13 cellular contexts compared by ENCODE assay signal in the genomic region with DNA sequence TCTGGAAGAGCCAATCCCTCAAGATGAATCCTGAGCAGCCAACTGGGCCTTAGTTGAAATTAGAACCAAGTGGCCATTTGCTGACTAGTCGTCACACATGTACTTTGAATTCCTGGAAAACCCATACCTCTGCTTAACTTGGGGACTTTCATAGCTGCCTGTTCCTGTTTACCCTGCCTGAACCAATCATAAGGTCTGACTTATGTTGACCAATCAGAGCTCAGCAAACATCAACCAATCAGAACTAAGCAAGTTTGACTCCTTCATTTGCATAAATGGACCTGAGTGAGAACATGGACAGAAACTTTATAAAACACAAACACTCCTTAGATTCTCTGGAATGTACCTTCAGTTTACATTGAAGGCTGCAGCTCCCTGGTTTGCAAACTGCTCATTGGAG. TPM values are rescaled to one million over a fixed set of nuclear protein-coding genes. Genes with fewer than 3 reads are reported as not detected.
DNase-seq lines count a peak whose midpoint lies in the region; ATAC-seq and TF ChIP-seq lines count a peak whose summit lies in the region.
"Had no signal": no experiment of that assay in that cellular context is flagged by ENCODE, and none has a peak within 500 bp of the region (broad histone marks: within the 10 kb centered on the region; RNA-seq: fewer than 3 reads in every experiment).

No MANE protein-coding gene starts in this region.

- peaks cover 77% of the 10 kb centered on the region for H4K20me1 ChIP-seq in SK-N-SH (ENCODE audit: insufficient read depth)

- peaks cover 0 to 9% of the 10 kb centered on the region in 2 experiments for H3K36me3 ChIP-seq in SK-N-SH (replicated peaks in 1 of 2; ENCODE audit: control insufficient read depth in 1 of 2, insufficient read depth in 2 of 2, low read length in 1 of 2)
- no peaks in the 10 kb centered on the region for H3K36me3 ChIP-seq in psoas muscle (ENCODE audit: insufficient read depth in 1 of 2, low read depth in 1 of 2)

- intact Hi-C loops in psoas muscle (cut with DNase I) = no loop called here

- no peaks in the 10 kb centered on the region for H3K9me2 ChIP-seq in SK-N-SH

- H3K27ac ChIP-seq in SK-N-SH (ENCODE audit: low read depth in 2 of 2, low read length in 1 of 2) = peak overlapping the region; percentile 22 to 28; a peak in 2 of 4 replicates
- H3K27ac ChIP-seq in foreskin keratinocyte = no peak overlapping the region
- peak overlapping the region; percentile 33 for H3K27ac ChIP-seq in psoas muscle

- H3K4me3 ChIP-seq in SK-N-SH (ENCODE audit: low read depth in 2 of 2, low read length in 1 of 2) = no peak overlapping the region
- no peak overlapping the region for H3K4me3 ChIP-seq in psoas muscle

- CTCF ChIA-PET in SK-N-SH (lab: Yijun Ruan, JAX) = interaction anchor here (0.6 kb wide), 1 partner anchor 46 kb away, joined by 4 read pairs; no protein-coding TSS in a partner anchor

- TF ChIP-seq EP300 in SK-N-SH (IDR thresholded peaks at IDR 0.05; ENCODE audit: borderline replicate concordance in 1 of 2, low read depth in 1 of 2, low read length in 1 of 2) = no peak

- H3K9ac ChIP-seq in SK-N-SH = no peak overlapping the region

- no peak for ATAC-seq in SK-N-SH treated with all-trans-retinoic acid at 6 μM for 48 hours
- peak; percentile 46 for ATAC-seq in foreskin keratinocyte
- ATAC-seq in psoas muscle = peak in 3 of 4 donors; percentile 29 to 46 (median 31)
- ATAC-seq: left lobe of liver had no signal

- H3F3A ChIP-seq in SK-N-SH (replicated peaks; ENCODE audit: insufficient read depth) = peaks cover 31% of the 10 kb centered on the region

- H3K4me1 ChIP-seq in SK-N-SH (ENCODE audit: control insufficient read depth in 1 of 2, insufficient read depth in 2 of 2, low read depth in 1 of 2, low read length in 1 of 2) = peaks cover 12 to 34% of the 10 kb centered on the region in 2 experiments
- no peaks in the 10 kb centered on the region for H3K4me1 ChIP-seq in foreskin keratinocyte
- peaks cover 84% of the 10 kb centered on the region for H3K4me1 ChIP-seq in psoas muscle

- H3K27me3 ChIP-seq in SK-N-SH (ENCODE audit: insufficient read depth) (no peaks in the 10 kb centered on the region), foreskin keratinocyte (no peaks in the 10 kb centered on the region), psoas muscle (ENCODE audit: insufficient read depth in 3 of 3, low read length in 2 of 3) (no peaks in the 10 kb centered on the region)

- TF ChIP-seq CTCF in SK-N-SH (IDR thresholded peaks at IDR 0.05) = no peak
- no peak for TF ChIP-seq CTCF in foreskin keratinocyte (conservative IDR thresholded peaks at IDR 0.05)
- TF ChIP-seq CTCF in psoas muscle (IDR thresholded peaks at IDR 0.05) = no peak

- H3K4me2 ChIP-seq in SK-N-SH = no peak overlapping the region

- DNase-seq in SK-N-SH (no peak), RPMI7951 (ENCODE audit: low read depth) (peak; percentile 20), foreskin keratinocyte (no peak), psoas muscle (no peak), SIG-M5 treated with dmso at 0.1 percent for 504 hours (lab: John Stamatoyannopoulos, UW; ENCODE audit: unreplicated experiment) (no peak), NCI-H187 (lab: John Stamatoyannopoulos, UW) (no peak), H4 (ENCODE audit: low spot score) (no peak)
- DNase-seq: activated T-cell treated with anti-CD3 and anti-CD28 coated beads, Interleukin-2, amount 50 U/mL, for 48 hours; central memory CD4-positive, alpha-beta T cell; NCI-H1694; NK-92 treated with Interleukin-12 subunit alpha and Interleukin-12 subunit beta, amount 100 ng/mL, for 24 hours had no signal

- TF ChIP-seq RAD21 in SK-N-SH (IDR thresholded peaks at IDR 0.05; ENCODE audit: low read length) = no peak

- H3K9me3 ChIP-seq in SK-N-SH = no peaks in the 10 kb centered on the region
- H3K9me3 ChIP-seq in psoas muscle = no peaks in the 10 kb centered on the region

- POLR2A ChIA-PET in SK-N-SH (lab: Yijun Ruan, JAX) = no interaction called here

- WGBS in SK-N-SH (ENCODE audit: low lambda C conversion rate) = 88% methylated on average over 1 of the region's 1 CpG
- 13 to 22% (median 14%) methylated on average over 1 of the region's 1 CpG for WGBS in psoas muscle, 3 donors

- H2AFZ ChIP-seq in SK-N-SH (ENCODE audit: low read depth) = no peak overlapping the region

- H3K79me2 ChIP-seq in SK-N-SH (ENCODE audit: insufficient read depth) = peaks cover 97% of the 10 kb centered on the region

TF ChIP-seq in SK-N-SH, 30 proteins besides CTCF, POLR2A, EP300 and RAD21 (continues in another document):
- TF ChIP-seq GATA2 (CRISPR knock-in tag; IDR thresholded peaks at IDR 0.05) (no peak), TCF12 (IDR thresholded peaks at IDR 0.05) (no peak), SMC3 (IDR thresholded peaks at IDR 0.05; ENCODE audit: low read depth, low read length) (no peak), NFIC (IDR thresholded peaks at IDR 0.05; ENCODE audit: borderline replicate concordance) (no peak), GABPA (IDR thresholded peaks at IDR 0.05; ENCODE audit: low read depth) (no peak), FOSL2 (IDR thresholded peaks at IDR 0.05; ENCODE audit: borderline replicate concordance, low read depth) (no peak), FOXM1 (IDR thresholded peaks at IDR 0.05; ENCODE audit: low read depth) (no peak), YY1 (IDR thresholded peaks at IDR 0.05; ENCODE audit: low read depth) (no peak), FOXJ3 (CRISPR knock-in tag; IDR thresholded peaks at IDR 0.05) (no peak)
- TF ChIP-seq, protein P1, sequence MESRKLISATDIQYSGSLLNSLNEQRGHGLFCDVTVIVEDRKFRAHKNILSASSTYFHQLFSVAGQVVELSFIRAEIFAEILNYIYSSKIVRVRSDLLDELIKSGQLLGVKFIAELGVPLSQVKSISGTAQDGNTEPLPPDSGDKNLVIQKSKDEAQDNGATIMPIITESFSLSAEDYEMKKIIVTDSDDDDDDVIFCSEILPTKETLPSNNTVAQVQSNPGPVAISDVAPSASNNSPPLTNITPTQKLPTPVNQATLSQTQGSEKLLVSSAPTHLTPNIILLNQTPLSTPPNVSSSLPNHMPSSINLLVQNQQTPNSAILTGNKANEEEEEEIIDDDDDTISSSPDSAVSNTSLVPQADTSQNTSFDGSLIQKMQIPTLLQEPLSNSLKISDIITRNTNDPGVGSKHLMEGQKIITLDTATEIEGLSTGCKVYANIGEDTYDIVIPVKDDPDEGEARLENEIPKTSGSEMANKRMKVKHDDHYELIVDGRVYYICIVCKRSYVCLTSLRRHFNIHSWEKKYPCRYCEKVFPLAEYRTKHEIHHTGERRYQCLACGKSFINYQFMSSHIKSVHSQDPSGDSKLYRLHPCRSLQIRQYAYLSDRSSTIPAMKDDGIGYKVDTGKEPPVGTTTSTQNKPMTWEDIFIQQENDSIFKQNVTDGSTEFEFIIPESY (IDR thresholded peaks at IDR 0.05; ENCODE audit: borderline replicate concordance, low read depth) = no peak

TF ChIP-seq in SK-N-SH treated with all-trans-retinoic acid at 6 μM for 48 hours, 23 proteins besides CTCF, POLR2A, EP300 and RAD21:
- TF ChIP-seq ZNF8 (CRISPR knock-in tag; IDR thresholded peaks at IDR 0.05) = no peak
- no peak for TF ChIP-seq OSR1 (CRISPR knock-in tag; IDR thresholded peaks at IDR 0.05)

RNA-seq across cellular contexts. Expression of a gene that starts 50.8 kb away (rescaled TPM):
- polyA plus RNA-seq in SK-N-SH (2012; rRNA removed) (19.6 and 19.7 TPM in 2 replicates), foreskin keratinocyte (3.1 and 3.3 TPM in 2 replicates), psoas muscle (10 to 100 TPM in 2 of 3 donors, 1 to 10 TPM in 1; 6.0 to 13.9 (median 10.0) TPM)
- 23.5 and 24.6 TPM in 2 replicates for polyA plus RNA-seq in SK-N-SH (2012; cell fraction: cytosol; rRNA removed)
- 39.0 and 45.8 TPM in 2 replicates for polyA plus RNA-seq in SK-N-SH (2012; cell fraction: nucleus; rRNA removed)
- 4.4 and 4.8 TPM in 2 replicates for total RNA-seq in RPMI7951 (2014; rRNA removed; shearing (Covaris generic))
- total RNA-seq in foreskin keratinocyte (12.0 and 12.6 TPM in 2 replicates), psoas muscle (10 to 100 TPM; 23.7 to 27.4 (median 26.1) TPM)
- 2.7 and 3.9 TPM in 2 replicates for total RNA-seq in H4 (2014; rRNA removed; shearing (Covaris generic))
